In the genomic region with DNA sequence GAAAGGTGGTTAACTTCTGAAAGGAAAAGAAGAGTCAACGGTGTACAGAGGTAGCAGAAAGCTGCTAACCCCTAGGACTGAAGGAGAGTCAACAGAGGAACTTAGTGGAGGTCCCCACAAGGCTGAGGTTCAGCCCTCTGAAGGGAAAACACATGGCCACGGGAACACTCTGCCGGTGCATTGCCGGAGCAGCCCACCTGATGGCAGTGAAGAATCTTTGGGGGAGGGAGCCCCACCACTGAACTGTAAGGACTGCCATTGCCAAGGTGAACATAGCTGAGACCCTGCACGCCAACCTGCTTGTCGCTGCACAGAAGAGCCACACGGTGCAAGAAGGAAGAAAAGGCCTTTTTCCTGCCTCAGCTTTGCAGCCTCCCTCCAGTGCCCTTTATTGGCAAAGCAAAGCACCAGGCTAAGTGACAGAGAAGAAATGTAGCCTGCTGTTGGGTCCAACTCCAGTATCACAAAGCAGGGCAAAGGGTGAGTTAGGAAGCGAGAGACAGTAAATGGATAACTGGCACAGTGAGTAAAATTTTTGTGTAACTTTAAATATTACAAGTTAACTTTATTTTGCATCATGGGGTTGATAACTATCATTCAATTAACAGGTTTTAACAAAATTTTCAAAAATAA, we compare ENCODE assay signal across 18 cellular contexts.
DNase-seq lines count a peak whose midpoint lies in the region; ATAC-seq and TF ChIP-seq lines count a peak whose summit lies in the region.
"Had no signal": no experiment of that assay in that cellular context is flagged by ENCODE, and none has a peak within 500 bp of the region (broad histone marks: within the 10 kb centered on the region; RNA-seq: fewer than 3 reads in every experiment).

No MANE protein-coding gene starts in this region.

- H3K9me3 ChIP-seq in WERI-Rb-1 (ENCODE audit: severe bottlenecking) (no peaks in the 10 kb centered on the region), iPS DF 6.9 (ENCODE audit: control insufficient read depth, insufficient read depth, low read length) (no peaks in the 10 kb centered on the region), osteoblast (ENCODE audit: low read depth, low read length) (no peaks in the 10 kb centered on the region)
- H3K9me3 ChIP-seq: Peyer's patch had no signal

- H3K79me2 ChIP-seq in GM23338 (replicated peaks; ENCODE audit: insufficient read depth) (no peaks in the 10 kb centered on the region), osteoblast (ENCODE audit: insufficient read depth, low read length) (no peaks in the 10 kb centered on the region)

- whole genome bisulfite sequencing in iPS DF 6.9 (ENCODE audit: insufficient coverage, insufficient read length), result 100% methylated on average over 1 of the region's 8 CpGs

- ATAC-seq in GM23338 (peak; percentile 98), HG02678 (IDR thresholded peaks at IDR 0.05; ENCODE audit: unreplicated experiment) (no peak)

- H3K27me3 ChIP-seq in GM23338 (ENCODE audit: insufficient read depth) (no peaks in the 10 kb centered on the region), WERI-Rb-1 (ENCODE audit: insufficient read depth, low read depth, severe bottlenecking) (no peaks in the 10 kb centered on the region), iPS DF 6.9 (ENCODE audit: control insufficient read depth, insufficient read depth, low read length) (no peaks in the 10 kb centered on the region), osteoblast (ENCODE audit: insufficient read depth, low read length) (no peaks in the 10 kb centered on the region)
- H3K27me3 ChIP-seq: Peyer's patch had no signal

- H3K27me3 Mint-ChIP-seq in GM23338 (ENCODE audit: insufficient read depth, low read depth, poor library complexity), result peaks cover 8% of the 10 kb centered on the region
- H3K27me3 Mint-ChIP-seq: CD4-positive, alpha-beta memory T cell had no signal

- DNase-seq in GM23338 (ENCODE audit: low spot score), result peak; percentile 73
- peak; percentile 16 for DNase-seq in WERI-Rb-1
- DNase-seq in iPS DF 6.9 (ENCODE audit: low read depth, low spot score), result peak; percentile 13
- DNase-seq in osteoblast (ENCODE audit: insufficient read length, low spot score, missing footprints), result peak; percentile 60
- no peak for DNase-seq in NCI-H774 (lab: John Stamatoyannopoulos, UW)
- DNase-seq in superior temporal gyrus (ENCODE audit: extremely low spot score), result no peak
- DNase-seq: ACHN; CD4-positive, alpha-beta memory T cell; EL; GM23248; IMR-90; Kasumi-1; NCI-H187 treated with DMSO at 0.1 percent for 48 hours; NCI-H446; NCI-H748 treated with DMSO at 0.1 percent for 48 hours; Peyer's patch; SHP77 had no signal

- H3K27ac Mint-ChIP-seq in GM23338, result no peak overlapping the region

- H3K4me1 Mint-ChIP-seq in GM23338, result peaks cover 3% of the 10 kb centered on the region; the same call in 2 of the 3 replicates

- no peaks in the 10 kb centered on the region for H3F3A ChIP-seq in GM23338 (replicated peaks; ENCODE audit: low read depth)

- no peaks in the 10 kb centered on the region for H3K36me3 ChIP-seq in GM23338 (ENCODE audit: insufficient read depth)
- H3K36me3 ChIP-seq in WERI-Rb-1, result no peaks in the 10 kb centered on the region
- no peaks in the 10 kb centered on the region for H3K36me3 ChIP-seq in iPS DF 6.9 (ENCODE audit: control insufficient read depth, insufficient read depth, low read length)
- H3K36me3 ChIP-seq in osteoblast (ENCODE audit: insufficient read depth, low read length), result no peaks in the 10 kb centered on the region
- H3K36me3 ChIP-seq: Peyer's patch had no signal

- peak; percentile 38 to 56 for TF ChIP-seq CTCF in GM23338 (conservative IDR thresholded peaks at IDR 0.05; ENCODE audit: low read depth in 2 of 2)
- TF ChIP-seq CTCF in WERI-Rb-1 (IDR thresholded peaks at IDR 0.05; ENCODE audit: low read depth, low read length), result no peak
- TF ChIP-seq CTCF in osteoblast (IDR thresholded peaks at IDR 0.05; ENCODE audit: extremely low read depth, low read depth, low read length), result no peak

- H3K4me1 ChIP-seq in GM23338 (ENCODE audit: insufficient read depth), result no peaks in the 10 kb centered on the region
- H3K4me1 ChIP-seq in iPS DF 6.9 (ENCODE audit: control insufficient read depth, insufficient read depth, low read length), result no peaks in the 10 kb centered on the region
- no peaks in the 10 kb centered on the region for H3K4me1 ChIP-seq in osteoblast (ENCODE audit: insufficient read depth, low read length)
- H3K4me1 ChIP-seq: Peyer's patch had no signal

- peaks cover 6% of the 10 kb centered on the region for H3K36me3 Mint-ChIP-seq in GM23338 (ENCODE audit: low read depth)

- H3K4me3 ChIP-seq in GM23338 (no peak overlapping the region), WERI-Rb-1 (ENCODE audit: low read depth, low read length) (no peak overlapping the region), iPS DF 6.9 (ENCODE audit: low read length) (no peak overlapping the region), osteoblast (ENCODE audit: insufficient read depth, low read length) (no peak overlapping the region)
- H3K4me3 ChIP-seq: GM23248, Peyer's patch had no signal

- no peak overlapping the region for H2AFZ ChIP-seq in GM23338
- H2AFZ ChIP-seq in osteoblast (ENCODE audit: low read length), result no peak overlapping the region
- H2AFZ ChIP-seq: GM23248 had no signal

- H3K27ac ChIP-seq in GM23338 (ENCODE audit: low read depth), result 0 out of 2 replicates have a peak overlapping the region, but pooled peaks have one; percentile 69
- H3K27ac ChIP-seq in WERI-Rb-1, result no peak overlapping the region
- H3K27ac ChIP-seq in iPS DF 6.9 (ENCODE audit: low read length), result no peak overlapping the region
- H3K27ac ChIP-seq in osteoblast (ENCODE audit: low read depth, low read length), result no peak overlapping the region
- H3K27ac ChIP-seq: GM23248, Peyer's patch had no signal

- H3K4me3 Mint-ChIP-seq in GM23338, result no peak overlapping the region
- H3K4me3 Mint-ChIP-seq: CD4-positive, alpha-beta memory T cell had no signal

- no peaks in the 10 kb centered on the region for H3K9me2 ChIP-seq in GM23338 (ENCODE audit: insufficient read depth)

- H3K9me3 Mint-ChIP-seq in GM23338, result no peaks in the 10 kb centered on the region

- H3K4me2 ChIP-seq in GM23338 (no peak overlapping the region), osteoblast (ENCODE audit: insufficient read depth, low read length) (no peak overlapping the region)

- H4K20me1 ChIP-seq in GM23338 (replicated peaks; ENCODE audit: insufficient read depth) (no peaks in the 10 kb centered on the region; the same call in 1 of the 2 replicates), osteoblast (ENCODE audit: insufficient read depth, low read length) (no peaks in the 10 kb centered on the region)

TF ChIP-seq in GM23338, 12 proteins besides CTCF, POLR2A, EP300 and RAD21 (continues in another document):
- TF ChIP-seq JUNB (IDR thresholded peaks at IDR 0.05; ENCODE audit: unreplicated experiment), result no peak
- TF ChIP-seq, protein P1, sequence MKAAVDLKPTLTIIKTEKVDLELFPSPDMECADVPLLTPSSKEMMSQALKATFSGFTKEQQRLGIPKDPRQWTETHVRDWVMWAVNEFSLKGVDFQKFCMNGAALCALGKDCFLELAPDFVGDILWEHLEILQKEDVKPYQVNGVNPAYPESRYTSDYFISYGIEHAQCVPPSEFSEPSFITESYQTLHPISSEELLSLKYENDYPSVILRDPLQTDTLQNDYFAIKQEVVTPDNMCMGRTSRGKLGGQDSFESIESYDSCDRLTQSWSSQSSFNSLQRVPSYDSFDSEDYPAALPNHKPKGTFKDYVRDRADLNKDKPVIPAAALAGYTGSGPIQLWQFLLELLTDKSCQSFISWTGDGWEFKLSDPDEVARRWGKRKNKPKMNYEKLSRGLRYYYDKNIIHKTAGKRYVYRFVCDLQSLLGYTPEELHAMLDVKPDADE (IDR thresholded peaks at IDR 0.05), result no peak
- TF ChIP-seq, protein P2, sequence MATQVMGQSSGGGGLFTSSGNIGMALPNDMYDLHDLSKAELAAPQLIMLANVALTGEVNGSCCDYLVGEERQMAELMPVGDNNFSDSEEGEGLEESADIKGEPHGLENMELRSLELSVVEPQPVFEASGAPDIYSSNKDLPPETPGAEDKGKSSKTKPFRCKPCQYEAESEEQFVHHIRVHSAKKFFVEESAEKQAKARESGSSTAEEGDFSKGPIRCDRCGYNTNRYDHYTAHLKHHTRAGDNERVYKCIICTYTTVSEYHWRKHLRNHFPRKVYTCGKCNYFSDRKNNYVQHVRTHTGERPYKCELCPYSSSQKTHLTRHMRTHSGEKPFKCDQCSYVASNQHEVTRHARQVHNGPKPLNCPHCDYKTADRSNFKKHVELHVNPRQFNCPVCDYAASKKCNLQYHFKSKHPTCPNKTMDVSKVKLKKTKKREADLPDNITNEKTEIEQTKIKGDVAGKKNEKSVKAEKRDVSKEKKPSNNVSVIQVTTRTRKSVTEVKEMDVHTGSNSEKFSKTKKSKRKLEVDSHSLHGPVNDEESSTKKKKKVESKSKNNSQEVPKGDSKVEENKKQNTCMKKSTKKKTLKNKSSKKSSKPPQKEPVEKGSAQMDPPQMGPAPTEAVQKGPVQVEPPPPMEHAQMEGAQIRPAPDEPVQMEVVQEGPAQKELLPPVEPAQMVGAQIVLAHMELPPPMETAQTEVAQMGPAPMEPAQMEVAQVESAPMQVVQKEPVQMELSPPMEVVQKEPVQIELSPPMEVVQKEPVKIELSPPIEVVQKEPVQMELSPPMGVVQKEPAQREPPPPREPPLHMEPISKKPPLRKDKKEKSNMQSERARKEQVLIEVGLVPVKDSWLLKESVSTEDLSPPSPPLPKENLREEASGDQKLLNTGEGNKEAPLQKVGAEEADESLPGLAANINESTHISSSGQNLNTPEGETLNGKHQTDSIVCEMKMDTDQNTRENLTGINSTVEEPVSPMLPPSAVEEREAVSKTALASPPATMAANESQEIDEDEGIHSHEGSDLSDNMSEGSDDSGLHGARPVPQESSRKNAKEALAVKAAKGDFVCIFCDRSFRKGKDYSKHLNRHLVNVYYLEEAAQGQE (IDR thresholded peaks at IDR 0.05; ENCODE audit: unreplicated experiment), result no peak
- no peak for TF ChIP-seq STAT1 (IDR thresholded peaks at IDR 0.05; ENCODE audit: unreplicated experiment)
- TF ChIP-seq CREB1 (CRISPR knock-in tag; IDR thresholded peaks at IDR 0.05; ENCODE audit: low read depth), result no peak
- TF ChIP-seq EZH2phosphoT487 (IDR thresholded peaks at IDR 0.05; ENCODE audit: unreplicated experiment), result no peak
- TF ChIP-seq EZH2 (IDR thresholded peaks at IDR 0.05; ENCODE audit: low read depth, unreplicated experiment), result no peak
- TF ChIP-seq NANOG (IDR thresholded peaks at IDR 0.05; ENCODE audit: borderline replicate concordance), result no peak
- no peak for TF ChIP-seq POLR2AphosphoS5 (IDR thresholded peaks at IDR 0.05; ENCODE audit: low read depth)
- TF ChIP-seq ZNF331 (CRISPR knock-in tag; IDR thresholded peaks at IDR 0.05; ENCODE audit: low read depth), result no peak

Comparison
In these comparisons a context has a peak if more than half of its experiments do, and no peak if none do; other contexts are left out.
1. DNase-seq: peak in GM23338 (single experiment), WERI-Rb-1 (single experiment), iPS DF 6.9 (single experiment) and osteoblast (single experiment); none in NCI-H774 (single experiment) and superior temporal gyrus (single experiment).
2. CTCF ChIP-seq: peak in GM23338 (2 of 2); none in WERI-Rb-1 (single experiment) and osteoblast (single experiment).